In genomic region chr10:80077869-80078447, GRCh38 we compare ENCODE assay signal across 8 cellular contexts. TPM values are rescaled to one million over a fixed set of nuclear protein-coding genes. Genes with fewer than 3 reads are reported as not detected.
DNase-seq lines count a peak whose midpoint lies in the region; ATAC-seq and TF ChIP-seq lines count a peak whose summit lies in the region.

No MANE protein-coding gene starts in this region.

- H3K9me3 Mint-ChIP-seq in T-helper 2 cell treated with Interferon-gamma antibody and Interleukin-4, amounts not matched to agents 5 μg/mL and 100 μg/mL, for 36 hours = no peaks in the 10 kb centered on the region
- H3K9me3 Mint-ChIP-seq in activated T-helper 1 cell treated with anti-CD3 and anti-CD28 coated beads, Interleukin-12 subunit alpha, Interleukin-12 subunit beta, Interleukin-2, Interleukin-4 antibody, amounts not matched to agents 30 ng/mL and 10 ng/mL and 1 ng/mL, durations not matched to agents 14 hours and 24 hours and 36 hours = no peaks in the 10 kb centered on the region
- no peaks in the 10 kb centered on the region for H3K9me3 Mint-ChIP-seq in immature natural killer cell

- ATAC-seq in HG03432 (IDR thresholded peaks at IDR 0.05; ENCODE audit: unreplicated experiment) (no peak), GM18498 (IDR thresholded peaks at IDR 0.05; ENCODE audit: unreplicated experiment) (no peak)

- TF ChIP-seq POLR2A in suprapubic skin (IDR thresholded peaks at IDR 0.05) = no peak

- H3K4me1 Mint-ChIP-seq in T-helper 2 cell treated with Interferon-gamma antibody and Interleukin-4, amounts not matched to agents 5 μg/mL and 100 μg/mL, for 36 hours (ENCODE audit: low read depth) = peaks cover 22% of the 10 kb centered on the region
- peaks cover 29% of the 10 kb centered on the region for H3K4me1 Mint-ChIP-seq in activated T-helper 1 cell treated with anti-CD3 and anti-CD28 coated beads, Interleukin-12 subunit alpha, Interleukin-12 subunit beta, Interleukin-2, Interleukin-4 antibody, amounts not matched to agents 30 ng/mL and 10 ng/mL and 1 ng/mL, durations not matched to agents 14 hours and 24 hours and 36 hours (ENCODE audit: low read depth)
- H3K4me1 Mint-ChIP-seq in immature natural killer cell = peaks cover 17 to 25% of the 10 kb centered on the region in 2 donors

- no peaks in the 10 kb centered on the region for H3K36me3 ChIP-seq in suprapubic skin

- intact Hi-C loops in activated T-helper 1 cell treated with anti-CD3 and anti-CD28 coated beads, Interleukin-12 subunit alpha, Interleukin-12 subunit beta, Interleukin-2, Interleukin-4 antibody, amounts not matched to agents 30 ng/mL and 10 ng/mL and 1 ng/mL, durations not matched to agents 14 hours and 24 hours and 36 hours (cut with micrococcal nuclease) = loop anchor here (1.0 to 10.0 kb wide), 3 partner anchors 377 to 746 kb away; partner anchors contain the start of genes TSPAN14 and ZCCHC24

- no peaks in the 10 kb centered on the region for H3K36me3 Mint-ChIP-seq in T-helper 2 cell treated with Interferon-gamma antibody and Interleukin-4, amounts not matched to agents 5 μg/mL and 100 μg/mL, for 36 hours (ENCODE audit: low read depth)
- peaks cover 5% of the 10 kb centered on the region for H3K36me3 Mint-ChIP-seq in activated T-helper 1 cell treated with anti-CD3 and anti-CD28 coated beads, Interleukin-12 subunit alpha, Interleukin-12 subunit beta, Interleukin-2, Interleukin-4 antibody, amounts not matched to agents 30 ng/mL and 10 ng/mL and 1 ng/mL, durations not matched to agents 14 hours and 24 hours and 36 hours (ENCODE audit: low read depth)
- H3K36me3 Mint-ChIP-seq in immature natural killer cell = peaks cover 0 to 7% (median 0%) of the 10 kb centered on the region in 3 donors

- H3K4me3 ChIP-seq in suprapubic skin = peak overlapping the region; percentile 73

- TF ChIP-seq CTCF in suprapubic skin (IDR thresholded peaks at IDR 0.05) = no peak

- peaks cover 24% of the 10 kb centered on the region for H3K4me1 ChIP-seq in suprapubic skin

- no peaks in the 10 kb centered on the region for H3K27me3 ChIP-seq in suprapubic skin

- no peak for DNase-seq in T-helper 2 cell treated with Interferon-gamma antibody and Interleukin-4, amounts not matched to agents 5 μg/mL and 100 μg/mL, for 36 hours (ENCODE audit: low spot score)
- DNase-seq in T-helper 2 cell (no peak), immature natural killer cell (peak in 2 of 3 donors; percentile 2), suprapubic skin (ENCODE audit: low spot score in 2 of 2) (no peak), RKO (ENCODE audit: low spot score) (no peak)
- no peak for DNase-seq in activated T-helper 1 cell treated with anti-CD3 and anti-CD28 coated beads, Interleukin-12 subunit alpha, Interleukin-12 subunit beta, Interleukin-2, Interleukin-4 antibody, amounts not matched to agents 30 ng/mL and 10 ng/mL and 1 ng/mL, durations not matched to agents 14 hours and 24 hours and 36 hours (ENCODE audit: low spot score)

- H3K27ac ChIP-seq in suprapubic skin = peak overlapping the region; percentile 95

- H3K4me3 Mint-ChIP-seq in T-helper 2 cell treated with Interferon-gamma antibody and Interleukin-4, amounts not matched to agents 5 μg/mL and 100 μg/mL, for 36 hours = peak overlapping the region; percentile 99
- peak overlapping the region; percentile 98 for H3K4me3 Mint-ChIP-seq in activated T-helper 1 cell treated with anti-CD3 and anti-CD28 coated beads, Interleukin-12 subunit alpha, Interleukin-12 subunit beta, Interleukin-2, Interleukin-4 antibody, amounts not matched to agents 30 ng/mL and 10 ng/mL and 1 ng/mL, durations not matched to agents 14 hours and 24 hours and 36 hours
- H3K4me3 Mint-ChIP-seq in immature natural killer cell = peak overlapping the region; percentile 90 to 100 (median 98)

- 37% methylated on average over 14 of the region's 14 CpGs for WGBS in suprapubic skin

- H3K27me3 Mint-ChIP-seq in T-helper 2 cell treated with Interferon-gamma antibody and Interleukin-4, amounts not matched to agents 5 μg/mL and 100 μg/mL, for 36 hours (ENCODE audit: low read depth) = no peaks in the 10 kb centered on the region
- H3K27me3 Mint-ChIP-seq in activated T-helper 1 cell treated with anti-CD3 and anti-CD28 coated beads, Interleukin-12 subunit alpha, Interleukin-12 subunit beta, Interleukin-2, Interleukin-4 antibody, amounts not matched to agents 30 ng/mL and 10 ng/mL and 1 ng/mL, durations not matched to agents 14 hours and 24 hours and 36 hours (ENCODE audit: insufficient read depth) = no peaks in the 10 kb centered on the region
- peaks cover 0 to 14% (median 3%) of the 10 kb centered on the region in 3 donors for H3K27me3 Mint-ChIP-seq in immature natural killer cell (ENCODE audit: low read depth in 3 of 3)

- no peaks in the 10 kb centered on the region for H3K9me3 ChIP-seq in suprapubic skin

- TF ChIP-seq EP300 in suprapubic skin (IDR thresholded peaks at IDR 0.05) = no peak

- peak overlapping the region; percentile 87 for H3K27ac Mint-ChIP-seq in T-helper 2 cell treated with Interferon-gamma antibody and Interleukin-4, amounts not matched to agents 5 μg/mL and 100 μg/mL, for 36 hours
- H3K27ac Mint-ChIP-seq in activated T-helper 1 cell treated with anti-CD3 and anti-CD28 coated beads, Interleukin-12 subunit alpha, Interleukin-12 subunit beta, Interleukin-2, Interleukin-4 antibody, amounts not matched to agents 30 ng/mL and 10 ng/mL and 1 ng/mL, durations not matched to agents 14 hours and 24 hours and 36 hours = peak overlapping the region; percentile 92
- H3K27ac Mint-ChIP-seq in immature natural killer cell = peak overlapping the region; percentile 95 to 99 (median 96)

RNA-seq across cellular contexts. Expression of gene TMEM254, which starts 0.5 kb away (rescaled TPM):
- total RNA-seq in activated T-helper 1 cell treated with anti-CD3 and anti-CD28 coated beads, Interleukin-12 subunit alpha, Interleukin-12 subunit beta, Interleukin-2, Interleukin-4 antibody, amounts not matched to agents 30 ng/mL and 10 ng/mL and 1 ng/mL, durations not matched to agents 14 hours and 24 hours and 36 hours = 10.8 and 12.4 TPM in 2 replicates
- 10 to 100 TPM; 18.2 to 24.5 (median 22.7) TPM for polyA plus RNA-seq in immature natural killer cell
- 10 to 100 TPM; 34.0 to 90.8 (median 77.2) TPM for total RNA-seq in suprapubic skin

RNA-seq across cellular contexts. Expression of gene PLAC9, which starts 54.6 kb away (rescaled TPM):
- total RNA-seq in activated T-helper 1 cell treated with anti-CD3 and anti-CD28 coated beads, Interleukin-12 subunit alpha, Interleukin-12 subunit beta, Interleukin-2, Interleukin-4 antibody, amounts not matched to agents 30 ng/mL and 10 ng/mL and 1 ng/mL, durations not matched to agents 14 hours and 24 hours and 36 hours = not detected in 2 replicates
- polyA plus RNA-seq in immature natural killer cell = not detected
- total RNA-seq in suprapubic skin = 10 to 100 TPM in 2 of 4 donors, 1 to 10 TPM in 2; 5.6 to 18.5 (median 9.2) TPM

Comparison
In these comparisons a context has a peak if more than half of its experiments do, and no peak if none do; other contexts are left out.
1. DNase-seq: peak in immature natural killer cell (2 of 3); none in T-helper 2 cell treated with Interferon-gamma antibody and Interleukin-4, amounts not matched to agents 5 μg/mL and 100 μg/mL, for 36 hours (single experiment), T-helper 2 cell (0 of 5), activated T-helper 1 cell treated with anti-CD3 and anti-CD28 coated beads, Interleukin-12 subunit alpha, Interleukin-12 subunit beta, Interleukin-2, Interleukin-4 antibody, amounts not matched to agents 30 ng/mL and 10 ng/mL and 1 ng/mL, durations not matched to agents 14 hours and 24 hours and 36 hours (single experiment), suprapubic skin (0 of 2) and RKO (single experiment).
2. Peak in every context shown above with its lines, with median percentiles within 50 percentile points of each other: H3K27ac Mint-ChIP-seq and H3K4me3 Mint-ChIP-seq.